ENCODE assay signal across 33 cellular contexts in genomic region chr3:66077973-66078372, GRCh38. TPM values are rescaled to one million over a fixed set of nuclear protein-coding genes. Genes with fewer than 3 reads are reported as not detected.
"Had no signal": no experiment of that assay in that cellular context is flagged by ENCODE, and none has a peak within 500 bp of the region (broad histone marks: within the 10 kb centered on the region; RNA-seq: fewer than 3 reads in every experiment).

No MANE protein-coding gene starts in this region.

- ATAC-seq: activated naive CD4-positive, alpha-beta T cell treated with anti-CD3 and anti-CD28 coated beads, Interleukin-2, amount 50 U/mL, for 72 hours; activated naive CD8-positive, alpha-beta T cell treated with anti-CD3 and anti-CD28 coated beads, Interleukin-2, amount 50 U/mL, for 24 hours; activated T-cell treated with anti-CD3 and anti-CD28 coated beads, Interleukin-2, amount 50 U/mL, for 4 hours; activated T-cell treated with anti-CD3 and anti-CD28 coated beads, Interleukin-2, amount 50 U/mL, for 72 hours; activated T-helper 17 cell treated with anti-CD3 and anti-CD28 coated beads, Interleukin-2, amount 50 U/mL, for 72 hours; body of pancreas had no signal

- H3K36me3 ChIP-seq: adrenal gland, ascending aorta, brain microvascular endothelial cell, breast epithelium, cardiac muscle cell had no signal

- H3K4me1 ChIP-seq: adrenal gland, ascending aorta, body of pancreas, breast epithelium had no signal

- H3K27me3 ChIP-seq: adrenal gland, ascending aorta, body of pancreas, brain microvascular endothelial cell, breast epithelium, cardiac muscle cell had no signal

- FAIRE-seq: astrocyte, bronchial epithelial cell had no signal

- H3K4me3 ChIP-seq: adrenal gland, ascending aorta, body of pancreas, breast epithelium, cardiac muscle cell had no signal

- DNase-seq: activated effector memory CD4-positive, alpha-beta T cell treated with anti-CD3 and anti-CD28 coated beads, Interleukin-2, amount 50 U/mL, for 16 hours; activated effector memory CD4-positive, alpha-beta T cell treated with Interleukin-2 at 50 U/mL for 16 hours; activated gamma-delta T cell; activated gamma-delta T cell treated with Interleukin-2 at 50 U/mL for 16 hours; activated naive CD4-positive, alpha-beta T cell; activated naive CD4-positive, alpha-beta T cell treated with anti-CD3 and anti-CD28 coated beads for 36 hours; activated naive CD4-positive, alpha-beta T cell treated with anti-CD3 and anti-CD28 coated beads, Interleukin-2, amount 10 ng/mL, durations not matched to agents 7 days and 5 days; activated naive CD4-positive, alpha-beta T cell treated with anti-CD3 and anti-CD28 coated beads, Interleukin-2, amount 50 U/mL, for 16 hours; activated naive CD4-positive, alpha-beta T cell treated with Interleukin-2 at 50 U/mL for 16 hours; activated naive CD8-positive, alpha-beta T cell treated with anti-CD3 and anti-CD28 coated beads for 36 hours; activated naive CD8-positive, alpha-beta T cell treated with anti-CD3 and anti-CD28 coated beads, Interleukin-2, amount 10 ng/mL, durations not matched to agents 7 days and 5 days; activated naive CD8-positive, alpha-beta T cell treated with anti-CD3 and anti-CD28 coated beads, Interleukin-2, amount 50 U/mL, for 24 hours; activated T-cell treated with anti-CD3 and anti-CD28 coated beads, Interleukin-2, amount 50 U/mL, for 1 hour; activated T-cell treated with anti-CD3 and anti-CD28 coated beads, Interleukin-2, amount 50 U/mL, for 24 hours; activated T-cell treated with anti-CD3 and anti-CD28 coated beads, Interleukin-2, amount 50 U/mL, for 4 hours; activated T-cell treated with anti-CD3 and anti-CD28 coated beads, Interleukin-2, amount 50 U/mL, for 48 hours; activated T-cell treated with anti-CD3 and anti-CD28 coated beads, Interleukin-2, amount 50 U/mL, for 72 hours; adrenal gland; amniotic stem cell; anterior cingulate cortex; aorta; body of pancreas; brain microvascular endothelial cell; caudate nucleus; central memory CD4-positive, alpha-beta T cell; cerebellar nuclear complex had no signal

- H3K27ac ChIP-seq: adrenal gland, ascending aorta, body of pancreas, brain microvascular endothelial cell, cardiac muscle cell had no signal

- H3K9me3 ChIP-seq: adrenal gland, ascending aorta, body of pancreas, breast epithelium had no signal

RNA-seq across cellular contexts. Expression of gene MAGI1, which starts 39.3 kb away (rescaled TPM):
- total RNA-seq: activated naive CD4-positive, alpha-beta T cell treated with anti-CD3 and anti-CD28 coated beads for 36 hours; activated naive CD8-positive, alpha-beta T cell treated with anti-CD3 and anti-CD28 coated beads, Interleukin-2, amount 10 ng/mL, durations not matched to agents 7 days and 5 days had no signal
